1 cellular context compared by ENCODE assay signal in genomic region chr12:116563262-116563661, GRCh38.
TF ChIP-seq lines count a peak whose summit lies in the region.

No MANE protein-coding gene starts in this region.

TF ChIP-seq in K562, 482 proteins besides CTCF, POLR2A, EP300 and RAD21 (continued from another document):
- peak; percentile 42 for TF ChIP-seq ZNF280A (IDR thresholded peaks at IDR 0.05; ENCODE audit: low read depth, partially characterized antibody)
- TF ChIP-seq ZBTB8A (IDR thresholded peaks at IDR 0.05; ENCODE audit: partially characterized antibody) = no peak
- no peak for TF ChIP-seq SRSF3 (IDR thresholded peaks at IDR 0.05; ENCODE audit: insufficient read depth, low read length)
- no peak for TF ChIP-seq NCOA1 (IDR thresholded peaks at IDR 0.05; ENCODE audit: low read depth)
- no peak for TF ChIP-seq BRF2 (IDR thresholded peaks at IDR 0.05; ENCODE audit: borderline replicate concordance, insufficient read depth, insufficient read length)
- TF ChIP-seq ZKSCAN8 (CRISPR knock-in tag; IDR thresholded peaks at IDR 0.05) = no peak
- TF ChIP-seq CBX3 (IDR thresholded peaks at IDR 0.05; ENCODE audit: borderline replicate concordance in 1 of 2, low read length in 2 of 2) = peak in 1 of 2 experiments; percentile 99; a peak in 2 of 3 replicates
- 0 out of 2 replicates have a peak, but pooled peaks have one; percentile 39 for TF ChIP-seq MYBL2 (IDR thresholded peaks at IDR 0.05; ENCODE audit: low read depth)
- no peak for TF ChIP-seq MYBL2 (CRISPR knock-in tag; IDR thresholded peaks at IDR 0.05; ENCODE audit: borderline replicate concordance)
- TF ChIP-seq ZEB2 (IDR thresholded peaks at IDR 0.05) = 0 out of 2 replicates have a peak, but pooled peaks have one; percentile 34
- TF ChIP-seq ZNF384 (IDR thresholded peaks at IDR 0.05; ENCODE audit: low read depth, low read length) = no peak
- peak; percentile 65; the same call in 1 of the 2 replicates for TF ChIP-seq EHMT2 (IDR thresholded peaks at IDR 0.05)
- TF ChIP-seq CBX5 (IDR thresholded peaks at IDR 0.05; ENCODE audit: borderline replicate concordance, low read depth) = peak; percentile 73; the same call in 1 of the 2 replicates
- TF ChIP-seq TRIM28 (IDR thresholded peaks at IDR 0.05) = peak; percentile 98
- TF ChIP-seq ARID1B (IDR thresholded peaks at IDR 0.05) = peak; percentile 15; the same call in 1 of the 2 replicates
- peak; percentile 95 to 97 for TF ChIP-seq TRIM24 (IDR thresholded peaks at IDR 0.05)
